ENCODE assay signal across 11 cellular contexts in the genomic region with DNA sequence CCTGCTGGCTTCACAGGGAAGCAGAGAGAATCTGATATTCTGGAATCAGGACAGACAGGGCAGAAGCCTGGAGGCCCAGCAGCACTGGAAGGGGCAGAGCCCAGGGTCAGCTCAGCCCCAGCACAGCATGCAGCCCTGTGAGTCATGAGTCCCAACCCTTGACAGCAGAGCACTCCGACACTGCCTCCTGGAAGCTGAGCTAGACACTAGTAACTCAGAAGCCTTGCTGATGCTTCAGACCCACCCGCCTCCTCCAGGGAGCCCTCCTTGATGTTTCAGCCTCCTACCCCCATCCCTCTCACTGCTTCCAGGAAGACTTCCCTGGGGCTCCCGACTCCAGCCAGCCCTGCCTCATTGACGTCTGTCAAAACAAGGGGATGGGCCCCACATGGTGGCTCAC. TPM values are rescaled to one million over a fixed set of nuclear protein-coding genes. Genes with fewer than 3 reads are reported as not detected.
DNase-seq lines count a peak whose midpoint lies in the region; ATAC-seq and TF ChIP-seq lines count a peak whose summit lies in the region.
"Had no signal": no experiment of that assay in that cellular context is flagged by ENCODE, and none has a peak within 500 bp of the region (broad histone marks: within the 10 kb centered on the region; RNA-seq: fewer than 3 reads in every experiment).

No MANE protein-coding gene starts in this region.

- H3F3A ChIP-seq in SK-N-SH (replicated peaks; ENCODE audit: insufficient read depth) = peaks cover 8% of the 10 kb centered on the region

- H3K79me2 ChIP-seq in SK-N-SH (ENCODE audit: insufficient read depth) = peaks cover 18% of the 10 kb centered on the region; the same call in 1 of the 2 replicates

- H3K27ac ChIP-seq in SK-N-SH (ENCODE audit: low read depth in 2 of 2, low read length in 1 of 2) (no peak overlapping the region), RWPE1 (peak overlapping the region; percentile 7)

- H3K36me3 ChIP-seq in SK-N-SH (replicated peaks in 1 of 2; ENCODE audit: control insufficient read depth in 1 of 2, insufficient read depth in 2 of 2, low read length in 1 of 2) (peaks cover 0 to 5% of the 10 kb centered on the region in 2 experiments), skeletal muscle satellite cell (ENCODE audit: insufficient read depth, low read length) (peaks cover 43% of the 10 kb centered on the region)

- intact Hi-C loops in Right ventricle myocardium superior (cut with DNase I) = no loop called here

- H3K4me1 ChIP-seq in SK-N-SH (ENCODE audit: control insufficient read depth in 1 of 2, insufficient read depth in 2 of 2, low read depth in 1 of 2, low read length in 1 of 2) = peaks cover 9 to 22% of the 10 kb centered on the region in 2 experiments; a peak in 3 of 4 replicates
- peaks cover 57% of the 10 kb centered on the region for H3K4me1 ChIP-seq in skeletal muscle satellite cell (ENCODE audit: control insufficient read depth, insufficient read depth, low read length)

- CTCF ChIA-PET in SK-N-SH (lab: Yijun Ruan, JAX) = interaction anchor here (1.2 kb wide), 1 partner anchor 28 kb away, joined by 4 read pairs; no protein-coding TSS in a partner anchor
- CTCF ChIA-PET in RWPE1 (lab: Yijun Ruan, JAX) = no interaction called here

- H3K9me2 ChIP-seq in SK-N-SH = no peaks in the 10 kb centered on the region

- POLR2A ChIA-PET in SK-N-SH (lab: Yijun Ruan, JAX) = no interaction called here
- POLR2A ChIA-PET in RWPE1 (lab: Yijun Ruan, JAX; ENCODE audit: low non-redundant PET) = no interaction called here

- no peak overlapping the region for H3K9ac ChIP-seq in SK-N-SH
- peak overlapping the region; percentile 33 for H3K9ac ChIP-seq in skeletal muscle satellite cell (ENCODE audit: low read depth, low read length)

- TF ChIP-seq CTCF in SK-N-SH (IDR thresholded peaks at IDR 0.05) (no peak), RWPE1 (conservative IDR thresholded peaks at IDR 0.05; ENCODE audit: low read depth) (no peak), fibroblast of mammary gland (conservative IDR thresholded peaks at IDR 0.05; ENCODE audit: control insufficient read depth, insufficient read depth, low read depth, low read length) (no peak)

- no peak overlapping the region for H2AFZ ChIP-seq in SK-N-SH (ENCODE audit: low read depth)

- TF ChIP-seq RAD21 in SK-N-SH (IDR thresholded peaks at IDR 0.05; ENCODE audit: low read length) = no peak

- H3K4me3 ChIP-seq in SK-N-SH (ENCODE audit: low read depth in 2 of 2, low read length in 1 of 2) (no peak overlapping the region), fibroblast of mammary gland (ENCODE audit: control insufficient read depth, low read depth, low read length) (no peak overlapping the region), skeletal muscle satellite cell (ENCODE audit: low read length) (no peak overlapping the region)

- H3K27me3 ChIP-seq in SK-N-SH (ENCODE audit: insufficient read depth) (no peaks in the 10 kb centered on the region), skeletal muscle satellite cell (ENCODE audit: control insufficient read depth, insufficient read depth, low read length) (no peaks in the 10 kb centered on the region)

- 100% methylated on average over 3 of the region's 4 CpGs for whole genome bisulfite sequencing in SK-N-SH (ENCODE audit: low lambda C conversion rate)

- DNase-seq in SK-N-SH (no peak), RWPE1 (ENCODE audit: low spot score) (no peak), fibroblast of mammary gland (ENCODE audit: low read depth) (peak; percentile 82), DMS114 treated with DMSO at 0.1 percent for 48 hours (lab: John Stamatoyannopoulos, UW; ENCODE audit: unreplicated experiment) (no peak), SK-N-DZ (ENCODE audit: low spot score) (no peak), Right ventricle myocardium superior (no peak)
- DNase-seq: activated T-cell treated with anti-CD3 and anti-CD28 coated beads for 4 hours, NCI-H1436 had no signal

- ATAC-seq in SK-N-SH treated with all-trans-retinoic acid at 6 μM for 48 hours (peak; percentile 31; the same call in 2 of the 3 replicates), Right ventricle myocardium superior (ENCODE audit: poor library complexity) (no peak)

- H3K9me3 ChIP-seq in SK-N-SH (no peaks in the 10 kb centered on the region), skeletal muscle satellite cell (replicated peaks; ENCODE audit: low read length) (no peaks in the 10 kb centered on the region)

- TF ChIP-seq EP300 in SK-N-SH (IDR thresholded peaks at IDR 0.05; ENCODE audit: borderline replicate concordance in 1 of 2, low read depth in 1 of 2, low read length in 1 of 2) = no peak

- H3K4me2 ChIP-seq in SK-N-SH = no peak overlapping the region
- peak overlapping the region; percentile 52 for H3K4me2 ChIP-seq in skeletal muscle satellite cell (ENCODE audit: low read length)

- 0 out of 2 replicates have a peak, but pooled peaks cover 4% of the 10 kb centered on the region for H4K20me1 ChIP-seq in SK-N-SH (ENCODE audit: insufficient read depth)

TF ChIP-seq in SK-N-SH treated with all-trans-retinoic acid at 6 μM for 48 hours, 23 proteins besides CTCF, POLR2A, EP300 and RAD21:
- TF ChIP-seq ZFP3 (CRISPR knock-in tag; IDR thresholded peaks at IDR 0.05) (0 out of 2 replicates have a peak, but pooled peaks have one; percentile 52), ZNF565 (CRISPR knock-in tag; conservative IDR thresholded peaks at IDR 0.05; ENCODE audit: low read depth) (no peak)

TF ChIP-seq in SK-N-SH, 30 proteins besides CTCF, POLR2A, EP300 and RAD21:
- no peak for TF ChIP-seq TAF1 (IDR thresholded peaks at IDR 0.05; ENCODE audit: borderline replicate concordance, low read depth, low read length)
- no peak for TF ChIP-seq CHD2 (IDR thresholded peaks at IDR 0.05; ENCODE audit: low read length, partially characterized antibody)
- no peak for TF ChIP-seq FOXM1 (IDR thresholded peaks at IDR 0.05; ENCODE audit: low read depth)
- TF ChIP-seq RFX5 (IDR thresholded peaks at IDR 0.05; ENCODE audit: low read length) = no peak
- no peak for TF ChIP-seq REST (IDR thresholded peaks at IDR 0.05; ENCODE audit: low read depth, low read length)
- TF ChIP-seq MXI1 (IDR thresholded peaks at IDR 0.05; ENCODE audit: low read depth, low read length) = no peak
- TF ChIP-seq ELF1 (IDR thresholded peaks at IDR 0.05) = no peak
- no peak for TF ChIP-seq POLR2AphosphoS5 (IDR thresholded peaks at IDR 0.05; ENCODE audit: low read depth, low read length)
- TF ChIP-seq, protein P1, sequence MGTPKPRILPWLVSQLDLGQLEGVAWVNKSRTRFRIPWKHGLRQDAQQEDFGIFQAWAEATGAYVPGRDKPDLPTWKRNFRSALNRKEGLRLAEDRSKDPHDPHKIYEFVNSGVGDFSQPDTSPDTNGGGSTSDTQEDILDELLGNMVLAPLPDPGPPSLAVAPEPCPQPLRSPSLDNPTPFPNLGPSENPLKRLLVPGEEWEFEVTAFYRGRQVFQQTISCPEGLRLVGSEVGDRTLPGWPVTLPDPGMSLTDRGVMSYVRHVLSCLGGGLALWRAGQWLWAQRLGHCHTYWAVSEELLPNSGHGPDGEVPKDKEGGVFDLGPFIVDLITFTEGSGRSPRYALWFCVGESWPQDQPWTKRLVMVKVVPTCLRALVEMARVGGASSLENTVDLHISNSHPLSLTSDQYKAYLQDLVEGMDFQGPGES (IDR thresholded peaks at IDR 0.05; ENCODE audit: low read depth, low read length) = no peak

RNA-seq across cellular contexts. Expression of gene CAMKK1, which starts 6.9 kb away (rescaled TPM):
- polyA plus RNA-seq in SK-N-SH (2012; rRNA removed) = 6.8 and 8.1 TPM in 2 replicates
- 2.9 and 4.5 TPM in 2 replicates for polyA plus RNA-seq in SK-N-SH (2012; cell fraction: cytosol; rRNA removed)
- polyA plus RNA-seq in SK-N-SH (2012; cell fraction: nucleus; rRNA removed) = 21.8 and 22.5 TPM in 2 replicates
- total RNA-seq in skeletal muscle satellite cell (2012; rRNA removed) = 9.4 and 12.7 TPM in 2 replicates
- 7.0 and 7.4 TPM in 2 replicates for polyA plus RNA-seq in SK-N-DZ (2014; cell fraction: cytosol; rRNA removed)
- 17.1 and 18.6 TPM in 2 replicates for polyA plus RNA-seq in SK-N-DZ (2014; cell fraction: nucleus; rRNA removed)
- total RNA-seq in Right ventricle myocardium superior = 4.0 TPM

RNA-seq across cellular contexts. Expression of gene P2RX1, which starts 30.3 kb away (rescaled TPM):
- not detected in 2 replicates for polyA plus RNA-seq in SK-N-SH (2012; rRNA removed)
- not detected in 2 replicates for polyA plus RNA-seq in SK-N-SH (2012; cell fraction: cytosol; rRNA removed)
- 0.04 TPM in 1 of 2 replicates, not detected in the other for polyA plus RNA-seq in SK-N-SH (2012; cell fraction: nucleus; rRNA removed)
- total RNA-seq in skeletal muscle satellite cell (2012; rRNA removed) = under 0.01 and 0.22 TPM in 2 replicates
- not detected in 2 replicates for polyA plus RNA-seq in SK-N-DZ (2014; cell fraction: cytosol; rRNA removed)
- 0.05 and 0.23 TPM in 2 replicates for polyA plus RNA-seq in SK-N-DZ (2014; cell fraction: nucleus; rRNA removed)
- total RNA-seq in Right ventricle myocardium superior = 0.08 TPM
- polyA plus RNA-seq: neural cell had no signal

RNA-seq across cellular contexts. Expression of gene NCBP3, which starts 39.9 kb away (rescaled TPM):
- 6.5 and 9.5 TPM in 2 replicates for polyA plus RNA-seq in SK-N-SH (2012; rRNA removed)
- polyA plus RNA-seq in SK-N-SH (2012; cell fraction: cytosol; rRNA removed) = 7.4 and 9.4 TPM in 2 replicates
- polyA plus RNA-seq in SK-N-SH (2012; cell fraction: nucleus; rRNA removed) = 16.2 and 29.3 TPM in 2 replicates
- total RNA-seq in skeletal muscle satellite cell (2012; rRNA removed) = 10.0 and 11.4 TPM in 2 replicates
- 20.2 and 26.5 TPM in 2 replicates for polyA plus RNA-seq in SK-N-DZ (2014; cell fraction: cytosol; rRNA removed)
- polyA plus RNA-seq in SK-N-DZ (2014; cell fraction: nucleus; rRNA removed) = 53.8 and 77.3 TPM in 2 replicates
- 13.8 TPM for total RNA-seq in Right ventricle myocardium superior
